In genomic region chr2:141440072-141440635, GRCh38 we compare ENCODE assay signal across 28 cellular contexts.
"Had no signal": no experiment of that assay in that cellular context is flagged by ENCODE, and none has a peak within 500 bp of the region (broad histone marks: within the 10 kb centered on the region; RNA-seq: fewer than 3 reads in every experiment).

No MANE protein-coding gene starts in this region.

- H3K9me3 ChIP-seq: adrenal gland, MG63, SJCRH30 had no signal

- H3K4me3 ChIP-seq: adrenal gland, MG63, SJCRH30, SK-N-MC had no signal

- H3K4me1 ChIP-seq: adrenal gland, SJCRH30 had no signal

- H3K27me3 ChIP-seq: adrenal gland, MG63, SJCRH30 had no signal

- DNase-seq: activated B cell treated with CpG ODN at 0.5 μM for 24 hours; activated CD4-positive, alpha-beta memory T cell treated with anti-CD3 and anti-CD28 coated beads for 36 hours; activated CD4-positive, alpha-beta T cell treated with anti-CD3 and anti-CD28 coated beads for 4 hours; activated CD4-positive, alpha-beta T cell treated with anti-CD3 and anti-CD28 coated beads, Interleukin-2, amount 50 U/mL, for 1 hour; activated CD4-positive, CD25-positive, alpha-beta regulatory T cell treated with anti-CD3 and anti-CD28 coated beads, Interleukin-2, amount 50 U/mL, for 72 hours; activated CD8-positive, alpha-beta memory T cell treated with anti-CD3 and anti-CD28 coated beads, Interleukin-2, amount 50 U/mL, for 4 hours; activated gamma-delta T cell treated with Interleukin-2 at 50 U/mL for 16 hours; activated naive CD4-positive, alpha-beta T cell treated with anti-CD3 and anti-CD28 coated beads for 36 hours; activated T-cell treated with anti-CD3 and anti-CD28 coated beads for 4 hours; activated T-cell treated with anti-CD3 and anti-CD28 coated beads, Interleukin-2, amount 50 U/mL, for 4 hours; adrenal gland; Kasumi-1; MG63; NCI-H1048; NCI-H1105 treated with DMSO at 0.1 percent for 48 hours; NCI-H1436 treated with DMSO at 0.1 percent for 48 hours; NCI-H1694 treated with DMSO at 0.1 percent for 48 hours; NCI-H2029; NCI-H345; NCI-H524 treated with DMSO at 0.1 percent for 48 hours; SHP77; SJCRH30; T1000 had no signal

- H3K27ac ChIP-seq: adrenal gland, SJCRH30, SK-N-MC had no signal

- FAIRE-seq: bronchial epithelial cell, TTC549 had no signal

- ATAC-seq: activated naive CD4-positive, alpha-beta T cell treated with anti-CD3 and anti-CD28 coated beads, Interleukin-2, amount 50 U/mL, for 72 hours; activated T-cell treated with anti-CD3 and anti-CD28 coated beads, Interleukin-2, amount 50 U/mL, for 4 hours; Panc1 had no signal

- H3K36me3 ChIP-seq: adrenal gland, MG63, SJCRH30 had no signal
